In genomic region chr18:6113650-6114049, GRCh38 we compare ENCODE assay signal across 35 cellular contexts.
"Had no signal": no experiment of that assay in that cellular context is flagged by ENCODE, and none has a peak within 500 bp of the region (broad histone marks: within the 10 kb centered on the region; RNA-seq: fewer than 3 reads in every experiment).

No MANE protein-coding gene starts in this region.

- H3K4me1 ChIP-seq: ascending aorta, body of pancreas, breast epithelium had no signal

- DNase-seq: activated effector memory CD4-positive, alpha-beta T cell treated with anti-CD3 and anti-CD28 coated beads, Interleukin-2, amount 50 U/mL, for 16 hours; activated effector memory CD4-positive, alpha-beta T cell treated with Interleukin-2 at 50 U/mL for 16 hours; activated gamma-delta T cell; activated gamma-delta T cell treated with Interleukin-2 at 50 U/mL for 16 hours; activated naive CD4-positive, alpha-beta T cell; activated naive CD4-positive, alpha-beta T cell treated with anti-CD3 and anti-CD28 coated beads for 36 hours; activated naive CD4-positive, alpha-beta T cell treated with anti-CD3 and anti-CD28 coated beads, Interleukin-2, amount 10 ng/mL, durations not matched to agents 7 days and 5 days; activated naive CD4-positive, alpha-beta T cell treated with anti-CD3 and anti-CD28 coated beads, Interleukin-2, amount 50 U/mL, for 16 hours; activated naive CD4-positive, alpha-beta T cell treated with Interleukin-2 at 50 U/mL for 16 hours; activated naive CD8-positive, alpha-beta T cell treated with anti-CD3 and anti-CD28 coated beads for 36 hours; activated naive CD8-positive, alpha-beta T cell treated with anti-CD3 and anti-CD28 coated beads, Interleukin-2, amount 10 ng/mL, durations not matched to agents 7 days and 5 days; activated naive CD8-positive, alpha-beta T cell treated with anti-CD3 and anti-CD28 coated beads, Interleukin-2, amount 50 U/mL, for 24 hours; activated T-cell treated with anti-CD3 and anti-CD28 coated beads for 4 hours; activated T-cell treated with anti-CD3 and anti-CD28 coated beads, Interleukin-2, amount 50 U/mL, for 1 hour; activated T-cell treated with anti-CD3 and anti-CD28 coated beads, Interleukin-2, amount 50 U/mL, for 24 hours; activated T-cell treated with anti-CD3 and anti-CD28 coated beads, Interleukin-2, amount 50 U/mL, for 4 hours; activated T-cell treated with anti-CD3 and anti-CD28 coated beads, Interleukin-2, amount 50 U/mL, for 48 hours; activated T-cell treated with anti-CD3 and anti-CD28 coated beads, Interleukin-2, amount 50 U/mL, for 72 hours; adrenal gland; amniotic stem cell; amygdala; anterior cingulate cortex; aorta; body of pancreas; brain microvascular endothelial cell; caudate nucleus; central memory CD4-positive, alpha-beta T cell; cerebellar nuclear complex had no signal

- ATAC-seq: activated naive CD4-positive, alpha-beta T cell treated with anti-CD3 and anti-CD28 coated beads, Interleukin-2, amount 50 U/mL, for 72 hours; activated naive CD8-positive, alpha-beta T cell treated with anti-CD3 and anti-CD28 coated beads, Interleukin-2, amount 50 U/mL, for 24 hours; activated T-cell treated with anti-CD3 and anti-CD28 coated beads, Interleukin-2, amount 50 U/mL, for 4 hours; activated T-cell treated with anti-CD3 and anti-CD28 coated beads, Interleukin-2, amount 50 U/mL, for 72 hours; activated T-helper 17 cell treated with anti-CD3 and anti-CD28 coated beads, Interleukin-2, amount 50 U/mL, for 72 hours; body of pancreas had no signal

- H3K27ac ChIP-seq: adrenal gland, ascending aorta, body of pancreas, brain microvascular endothelial cell, breast epithelium, cardiac muscle cell had no signal

- H3K4me3 ChIP-seq: adrenal gland, ascending aorta, body of pancreas, breast epithelium, cardiac muscle cell had no signal

- H3K9me3 ChIP-seq: adrenal gland, ascending aorta, body of pancreas, breast epithelium had no signal

- H3K36me3 ChIP-seq: adrenal gland, ascending aorta, brain microvascular endothelial cell, breast epithelium, cardiac muscle cell had no signal

- H3K27me3 ChIP-seq: adrenal gland, ascending aorta, body of pancreas, brain microvascular endothelial cell, breast epithelium, cardiac muscle cell had no signal

- FAIRE-seq: astrocyte, bronchial epithelial cell had no signal
